Comparison of ENCODE assay signal across 2 cellular contexts in the genomic region with DNA sequence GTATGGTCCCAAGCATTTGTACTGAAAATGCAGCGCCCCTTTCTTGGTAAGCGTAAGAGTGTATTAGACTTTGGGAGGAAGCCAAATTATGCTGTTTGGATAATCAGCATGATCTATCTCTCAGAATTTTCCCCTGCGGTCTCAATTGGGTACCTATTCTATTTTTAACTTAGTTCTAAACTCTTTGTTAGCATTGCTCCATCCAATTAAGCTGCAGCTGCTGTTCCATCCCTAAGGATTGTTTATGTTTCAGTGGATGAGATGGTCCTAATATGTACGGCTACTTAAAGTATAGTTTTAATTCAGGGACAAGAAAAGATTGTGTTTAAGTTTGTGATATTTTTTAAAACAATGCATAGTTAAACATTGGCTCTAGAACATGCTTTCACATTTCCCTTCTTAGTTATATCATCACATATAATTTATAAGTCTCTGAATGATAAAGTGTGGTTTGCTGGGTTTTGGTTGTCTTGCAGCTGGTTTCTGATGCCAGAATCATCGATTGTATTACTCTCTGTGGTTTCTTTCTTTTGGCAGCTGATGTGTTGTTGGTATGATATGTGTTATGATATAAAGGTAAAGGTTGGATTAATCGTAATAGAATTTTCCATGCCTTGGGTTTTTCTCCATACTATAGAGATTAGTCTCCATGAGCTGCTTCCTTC.
TF ChIP-seq lines count a peak whose summit lies in the region.

No MANE protein-coding gene starts in this region.

TF ChIP-seq in SK-N-SH, 30 proteins besides CTCF, POLR2A, EP300 and RAD21 (continued from another document):
- no peak for TF ChIP-seq POLR2AphosphoS5 (IDR thresholded peaks at IDR 0.05; ENCODE audit: low read depth, low read length)
- no peak for TF ChIP-seq MEF2A (IDR thresholded peaks at IDR 0.05; ENCODE audit: borderline replicate concordance, low read depth)
- no peak for TF ChIP-seq GATA2 (CRISPR knock-in tag; IDR thresholded peaks at IDR 0.05)
- TF ChIP-seq, protein P1, sequence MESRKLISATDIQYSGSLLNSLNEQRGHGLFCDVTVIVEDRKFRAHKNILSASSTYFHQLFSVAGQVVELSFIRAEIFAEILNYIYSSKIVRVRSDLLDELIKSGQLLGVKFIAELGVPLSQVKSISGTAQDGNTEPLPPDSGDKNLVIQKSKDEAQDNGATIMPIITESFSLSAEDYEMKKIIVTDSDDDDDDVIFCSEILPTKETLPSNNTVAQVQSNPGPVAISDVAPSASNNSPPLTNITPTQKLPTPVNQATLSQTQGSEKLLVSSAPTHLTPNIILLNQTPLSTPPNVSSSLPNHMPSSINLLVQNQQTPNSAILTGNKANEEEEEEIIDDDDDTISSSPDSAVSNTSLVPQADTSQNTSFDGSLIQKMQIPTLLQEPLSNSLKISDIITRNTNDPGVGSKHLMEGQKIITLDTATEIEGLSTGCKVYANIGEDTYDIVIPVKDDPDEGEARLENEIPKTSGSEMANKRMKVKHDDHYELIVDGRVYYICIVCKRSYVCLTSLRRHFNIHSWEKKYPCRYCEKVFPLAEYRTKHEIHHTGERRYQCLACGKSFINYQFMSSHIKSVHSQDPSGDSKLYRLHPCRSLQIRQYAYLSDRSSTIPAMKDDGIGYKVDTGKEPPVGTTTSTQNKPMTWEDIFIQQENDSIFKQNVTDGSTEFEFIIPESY (IDR thresholded peaks at IDR 0.05; ENCODE audit: borderline replicate concordance, low read depth), result no peak
- TF ChIP-seq SMC3 (IDR thresholded peaks at IDR 0.05; ENCODE audit: low read depth, low read length), result no peak

TF ChIP-seq in SK-N-SH treated with all-trans-retinoic acid at 6 μM for 48 hours, 23 proteins besides CTCF, POLR2A, EP300 and RAD21 (continued from another document):
- TF ChIP-seq, protein P2, sequence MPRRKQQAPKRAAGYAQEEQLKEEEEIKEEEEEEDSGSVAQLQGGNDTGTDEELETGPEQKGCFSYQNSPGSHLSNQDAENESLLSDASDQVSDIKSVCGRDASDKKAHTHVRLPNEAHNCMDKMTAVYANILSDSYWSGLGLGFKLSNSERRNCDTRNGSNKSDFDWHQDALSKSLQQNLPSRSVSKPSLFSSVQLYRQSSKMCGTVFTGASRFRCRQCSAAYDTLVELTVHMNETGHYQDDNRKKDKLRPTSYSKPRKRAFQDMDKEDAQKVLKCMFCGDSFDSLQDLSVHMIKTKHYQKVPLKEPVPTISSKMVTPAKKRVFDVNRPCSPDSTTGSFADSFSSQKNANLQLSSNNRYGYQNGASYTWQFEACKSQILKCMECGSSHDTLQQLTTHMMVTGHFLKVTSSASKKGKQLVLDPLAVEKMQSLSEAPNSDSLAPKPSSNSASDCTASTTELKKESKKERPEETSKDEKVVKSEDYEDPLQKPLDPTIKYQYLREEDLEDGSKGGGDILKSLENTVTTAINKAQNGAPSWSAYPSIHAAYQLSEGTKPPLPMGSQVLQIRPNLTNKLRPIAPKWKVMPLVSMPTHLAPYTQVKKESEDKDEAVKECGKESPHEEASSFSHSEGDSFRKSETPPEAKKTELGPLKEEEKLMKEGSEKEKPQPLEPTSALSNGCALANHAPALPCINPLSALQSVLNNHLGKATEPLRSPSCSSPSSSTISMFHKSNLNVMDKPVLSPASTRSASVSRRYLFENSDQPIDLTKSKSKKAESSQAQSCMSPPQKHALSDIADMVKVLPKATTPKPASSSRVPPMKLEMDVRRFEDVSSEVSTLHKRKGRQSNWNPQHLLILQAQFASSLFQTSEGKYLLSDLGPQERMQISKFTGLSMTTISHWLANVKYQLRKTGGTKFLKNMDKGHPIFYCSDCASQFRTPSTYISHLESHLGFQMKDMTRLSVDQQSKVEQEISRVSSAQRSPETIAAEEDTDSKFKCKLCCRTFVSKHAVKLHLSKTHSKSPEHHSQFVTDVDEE (CRISPR knock-in tag; IDR thresholded peaks at IDR 0.05), result no peak
- TF ChIP-seq, protein P3, sequence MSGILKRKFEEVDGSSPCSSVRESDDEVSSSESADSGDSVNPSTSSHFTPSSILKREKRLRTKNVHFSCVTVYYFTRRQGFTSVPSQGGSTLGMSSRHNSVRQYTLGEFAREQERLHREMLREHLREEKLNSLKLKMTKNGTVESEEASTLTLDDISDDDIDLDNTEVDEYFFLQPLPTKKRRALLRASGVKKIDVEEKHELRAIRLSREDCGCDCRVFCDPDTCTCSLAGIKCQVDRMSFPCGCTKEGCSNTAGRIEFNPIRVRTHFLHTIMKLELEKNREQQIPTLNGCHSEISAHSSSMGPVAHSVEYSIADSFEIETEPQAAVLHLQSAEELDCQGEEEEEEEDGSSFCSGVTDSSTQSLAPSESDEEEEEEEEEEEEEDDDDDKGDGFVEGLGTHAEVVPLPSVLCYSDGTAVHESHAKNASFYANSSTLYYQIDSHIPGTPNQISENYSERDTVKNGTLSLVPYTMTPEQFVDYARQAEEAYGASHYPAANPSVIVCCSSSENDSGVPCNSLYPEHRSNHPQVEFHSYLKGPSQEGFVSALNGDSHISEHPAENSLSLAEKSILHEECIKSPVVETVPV (CRISPR knock-in tag; IDR thresholded peaks at IDR 0.05), result no peak
- TF ChIP-seq GLIS3 (CRISPR knock-in tag; IDR thresholded peaks at IDR 0.05) (no peak), ZFP3 (CRISPR knock-in tag; IDR thresholded peaks at IDR 0.05) (no peak)
